In the genomic region with DNA sequence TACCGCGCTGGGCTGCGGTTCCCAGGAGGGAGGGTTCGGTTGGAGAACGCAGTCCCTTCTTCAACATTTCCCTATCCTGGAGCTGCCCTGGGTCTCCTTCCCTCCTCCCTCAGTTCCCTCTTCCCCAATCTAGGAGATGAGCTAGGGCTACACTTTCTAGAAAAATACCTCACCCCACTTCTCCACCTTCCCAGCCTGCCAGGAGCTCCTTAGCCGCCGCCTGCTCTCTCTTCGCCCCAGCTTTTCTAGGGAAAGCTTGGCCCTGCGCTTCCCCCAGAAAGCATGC, we compare ENCODE assay signal across 1 cellular context.
TF ChIP-seq lines count a peak whose summit lies in the region.

No MANE protein-coding gene starts in this region.

TF ChIP-seq in GM23338, 12 proteins besides CTCF, POLR2A, EP300 and RAD21 (continued from another document):
- TF ChIP-seq ETS1 (IDR thresholded peaks at IDR 0.05) (no peak), REST (IDR thresholded peaks at IDR 0.05; ENCODE audit: unreplicated experiment) (no peak), EZH2 (IDR thresholded peaks at IDR 0.05; ENCODE audit: low read depth, unreplicated experiment) (no peak), ZNF114 (CRISPR knock-in tag; IDR thresholded peaks at IDR 0.05) (no peak), EZH2phosphoT487 (IDR thresholded peaks at IDR 0.05; ENCODE audit: unreplicated experiment) (no peak), STAT1 (IDR thresholded peaks at IDR 0.05; ENCODE audit: unreplicated experiment) (no peak), ZNF331 (CRISPR knock-in tag; IDR thresholded peaks at IDR 0.05; ENCODE audit: low read depth) (no peak), CREB1 (CRISPR knock-in tag; IDR thresholded peaks at IDR 0.05; ENCODE audit: low read depth) (no peak)
